ENCODE assay signal across 2 cellular contexts in genomic region chr4:116930329-116930728, GRCh38.
TF ChIP-seq lines count a peak whose summit lies in the region.

No MANE protein-coding gene starts in this region.

TF ChIP-seq in HepG2, 621 proteins besides CTCF, POLR2A, EP300 and RAD21:
- TF ChIP-seq ZNF160 (CRISPR knock-in tag; IDR thresholded peaks at IDR 0.05) (no peak), MAFF (IDR thresholded peaks at IDR 0.05; ENCODE audit: low read depth, low read length) (peak; percentile 72; the same call in 1 of the 2 replicates), MAFK (conservative IDR thresholded peaks at IDR 0.05 in 1 of 2, IDR thresholded peaks at IDR 0.05 in 1 of 2; ENCODE audit: low read length in 2 of 2) (peak; percentile 51 to 83)

TF ChIP-seq in H1, 55 proteins besides CTCF, POLR2A, EP300 and RAD21:
- TF ChIP-seq SIRT6 (IDR thresholded peaks at IDR 0.05; ENCODE audit: low read length) (no peak), TEAD4 (IDR thresholded peaks at IDR 0.05; ENCODE audit: low read depth, low read length) (no peak), ZNF274 (IDR thresholded peaks at IDR 0.05; ENCODE audit: borderline replicate concordance, extremely low read depth, low read length) (no peak), PHF8 (conservative IDR thresholded peaks at IDR 0.05; ENCODE audit: low read depth, low read length) (no peak), KDM5A (IDR thresholded peaks at IDR 0.05; ENCODE audit: low read length) (no peak), SP1 (IDR thresholded peaks at IDR 0.05; ENCODE audit: low read depth, low read length) (no peak), MAFK (IDR thresholded peaks at IDR 0.05; ENCODE audit: low read depth, low read length) (peak; percentile 21; the same call in 1 of the 2 replicates)
